ENCODE assay signal across 8 cellular contexts in genomic region chr16:2205104-2205966, GRCh38. TPM values are rescaled to one million over a fixed set of nuclear protein-coding genes. Genes with fewer than 3 reads are reported as not detected.
A peak's percentile ranks its signal among the peaks of the same experiment; 100 is the strongest.
DNase-seq lines count a peak whose midpoint lies in the region; ATAC-seq, FAIRE-seq and TF ChIP-seq lines count a peak whose summit lies in the region.

Gene MLST8 (plus strand): TSS chr16:2205454. CDS start chr16:2206086, 632 bp downstream.

- H3K27me3 ChIP-seq in ACC112 (ENCODE audit: insufficient read depth, low read length): no peaks in the 10 kb centered on the region

- no peak for TF ChIP-seq CTCF in kidney (IDR thresholded peaks at IDR 0.05; ENCODE audit: borderline replicate concordance, extremely low read depth, insufficient read depth)

- intact Hi-C loops in kidney (cut with DNase I): no loop called here

- H3K27ac ChIP-seq in ACC112 (ENCODE audit: low read depth, low read length): peak within 1 kb of the TSS; percentile 88
- peak within 1 kb of the TSS; percentile 98 for H3K27ac ChIP-seq in kidney (ENCODE audit: low read depth in 2 of 2, low read length in 2 of 2)

- H3K4me3 ChIP-seq in ACC112 (ENCODE audit: low read depth, low read length) (peak within 1 kb of the TSS; percentile 100), kidney (ENCODE audit: low read length in 2 of 2) (peak within 1 kb of the TSS; percentile 86 to 92)

- peaks cover 9% of the 10 kb centered on the region for H3K4me1 ChIP-seq in ACC112 (ENCODE audit: control insufficient read depth, insufficient read depth, low read length, unreplicated experiment)
- peaks cover 10 to 15% of the 10 kb centered on the region in 2 donors for H3K4me1 ChIP-seq in kidney (ENCODE audit: control insufficient read depth in 1 of 2, insufficient read depth in 1 of 2, low read depth in 1 of 2, low read length in 2 of 2)

- no peak for FAIRE-seq in kidney (lab: Jason Lieb, UNC)

- H3K9ac ChIP-seq in kidney (ENCODE audit: low read length in 2 of 2): peak within 1 kb of the TSS; percentile 84 to 99

- no peaks in the 10 kb centered on the region for H3K9me3 ChIP-seq in kidney (ENCODE audit: control insufficient read depth in 1 of 2, low read length in 2 of 2)

- peak; percentile 79 for ATAC-seq in GM18511 (IDR thresholded peaks at IDR 0.05; ENCODE audit: unreplicated experiment)
- peak; percentile 68 for ATAC-seq in HG03039 (IDR thresholded peaks at IDR 0.05; ENCODE audit: unreplicated experiment)

- H2AFZ ChIP-seq in ACC112 (ENCODE audit: low read length, unreplicated experiment): peak within 1 kb of the TSS; percentile 90

- H3K36me3 ChIP-seq in ACC112 (ENCODE audit: insufficient read depth, low read length) (peaks cover 6% of the 10 kb centered on the region; the same call in 1 of the 2 replicates), kidney (ENCODE audit: control insufficient read depth in 1 of 2, insufficient read depth in 2 of 2, low read length in 2 of 2) (peaks cover 0 to 4% of the 10 kb centered on the region in 2 donors)

- peak; percentile 85 for DNase-seq in NCI-H2196 (lab: John Stamatoyannopoulos, UW; ENCODE audit: unreplicated experiment)
- peak; percentile 85 for DNase-seq in activated CD4-positive, CD25-positive, alpha-beta regulatory T cell treated with anti-CD3 and anti-CD28 coated beads, Interleukin-2, amount 50 U/mL, for 16 hours (ENCODE audit: low read depth, low spot score)
- peak; percentile 96 for DNase-seq in central memory CD4-positive, alpha-beta T cell
- peak; percentile 96 for DNase-seq in kidney
- DNase-seq in stimulated activated CD4-positive, alpha-beta T cell treated with anti-CD3 and anti-CD28 coated beads, Interleukin-15, amount 100 ng/mL, for 1 hour (ENCODE audit: low read depth in 1 of 2, low spot score in 1 of 2): peak; percentile 88 to 89

- H3K79me2 ChIP-seq in ACC112 (ENCODE audit: control insufficient read depth, insufficient read depth, low read length, unreplicated experiment): peaks cover 8% of the 10 kb centered on the region

RNA-seq across cellular contexts. Expression of gene MLST8, which starts in this region (rescaled TPM):
- total RNA-seq in kidney: 34.0 TPM
- 63.3 TPM for polyA plus RNA-seq in kidney (ENCODE audit: insufficient read depth, low read depth, low replicate concordance)

Comparison
In these comparisons a context has a peak if more than half of its experiments do, and no peak if none do; other contexts are left out.
1. Peak in every context shown above with its lines: DNase-seq, ATAC-seq, H3K4me3 ChIP-seq and H3K27ac ChIP-seq.